In genomic region chrX:13463608-13464007, GRCh38 we compare ENCODE assay signal across 10 cellular contexts.
DNase-seq lines count a peak whose midpoint lies in the region; ATAC-seq and TF ChIP-seq lines count a peak whose summit lies in the region.
"Had no signal": no experiment of that assay in that cellular context is flagged by ENCODE, and none has a peak within 500 bp of the region (broad histone marks: within the 10 kb centered on the region; RNA-seq: fewer than 3 reads in every experiment).

No MANE protein-coding gene starts in this region.

- H3K36me3 ChIP-seq in Caco-2 (ENCODE audit: control insufficient read depth, insufficient read depth, low read length) (no peaks in the 10 kb centered on the region), adipocyte (ENCODE audit: control insufficient read depth, insufficient read depth, low read length, severe bottlenecking) (no peaks in the 10 kb centered on the region)
- H3K36me3 ChIP-seq: pancreas had no signal

- H3K27me3 Mint-ChIP-seq in Caco-2 (ENCODE audit: insufficient read depth, unreplicated experiment), result no peaks in the 10 kb centered on the region
- H3K27me3 Mint-ChIP-seq in naive thymus-derived CD8-positive, alpha-beta T cell, result no peaks in the 10 kb centered on the region
- H3K27me3 Mint-ChIP-seq: activated naive CD4-positive, alpha-beta T cell treated with anti-CD3 and anti-CD28 coated beads, Interleukin-2, amount 50 U/mL, for 24 hours had no signal

- CTCF ChIA-PET in Caco-2 (lab: Charles Lee), result no interaction called here

- no TSS peak for BruUV-seq in Caco-2 (replicated peaks; lab: Mats Ljungman, UMichigan)

- H3K9me3 ChIP-seq in Caco-2 (no peaks in the 10 kb centered on the region), adipocyte (ENCODE audit: control insufficient read depth, low read length) (peaks cover 7% of the 10 kb centered on the region)
- H3K9me3 ChIP-seq: pancreas had no signal

- no peak overlapping the region for H3K4me3 ChIP-seq in Caco-2 (ENCODE audit: low read depth, low read length)
- no peak overlapping the region for H3K4me3 ChIP-seq in adipocyte (ENCODE audit: low read length)
- H3K4me3 ChIP-seq: pancreas had no signal

- H3K27ac Mint-ChIP-seq in Caco-2 (ENCODE audit: unreplicated experiment), result no peak overlapping the region
- no peak overlapping the region for H3K27ac Mint-ChIP-seq in naive thymus-derived CD8-positive, alpha-beta T cell
- H3K27ac Mint-ChIP-seq: activated naive CD4-positive, alpha-beta T cell treated with anti-CD3 and anti-CD28 coated beads, Interleukin-2, amount 50 U/mL, for 24 hours had no signal

- ATAC-seq in left colon, result peak; percentile 94
- no peak for ATAC-seq in GM19395 (IDR thresholded peaks at IDR 0.05; ENCODE audit: unreplicated experiment)
- ATAC-seq in naive thymus-derived CD8-positive, alpha-beta T cell, result no peak

- H3K9me3 Mint-ChIP-seq in Caco-2 (ENCODE audit: unreplicated experiment), result no peaks in the 10 kb centered on the region
- H3K9me3 Mint-ChIP-seq in naive thymus-derived CD8-positive, alpha-beta T cell, result peaks cover 0 to 21% (median 4%) of the 10 kb centered on the region in 9 donors
- H3K9me3 Mint-ChIP-seq: activated naive CD4-positive, alpha-beta T cell treated with anti-CD3 and anti-CD28 coated beads, Interleukin-2, amount 50 U/mL, for 24 hours had no signal

- TF ChIP-seq CTCF in Caco-2 (IDR thresholded peaks at IDR 0.05; ENCODE audit: insufficient read depth in 1 of 2, low read depth in 1 of 2, low read length in 1 of 2, severe bottlenecking in 1 of 2, unreplicated experiment in 1 of 2), result no peak

- H3K27me3 ChIP-seq in Caco-2 (replicated peaks; ENCODE audit: control insufficient read depth, insufficient read depth, low read length) (no peaks in the 10 kb centered on the region), adipocyte (replicated peaks; ENCODE audit: control insufficient read depth, insufficient read depth, low read length) (peaks cover 3% of the 10 kb centered on the region)

- DNase-seq in Caco-2, result peak; percentile 34 to 47
- DNase-seq in NCI-H1694 (lab: John Stamatoyannopoulos, UW), result peak; percentile 75
- DNase-seq in adipocyte (ENCODE audit: low read depth), result peak; percentile 76
- DNase-seq in left colon, result peak in 1 of 2 donors; percentile 56
- no peak for DNase-seq in naive thymus-derived CD8-positive, alpha-beta T cell
- DNase-seq in T-helper 9 cell, result no peak
- DNase-seq in putamen (ENCODE audit: low spot score), result no peak
- DNase-seq: pancreas had no signal

- no peaks in the 10 kb centered on the region for H3K4me1 Mint-ChIP-seq in Caco-2 (ENCODE audit: low read depth, unreplicated experiment)
- H3K4me1 Mint-ChIP-seq in naive thymus-derived CD8-positive, alpha-beta T cell, result peaks cover 0 to 4% (median 1%) of the 10 kb centered on the region in 4 donors

- no peak overlapping the region for H3K9ac ChIP-seq in adipocyte (ENCODE audit: low read length)

- no peak overlapping the region for H3K4me3 Mint-ChIP-seq in Caco-2 (ENCODE audit: unreplicated experiment)
- no peak overlapping the region for H3K4me3 Mint-ChIP-seq in naive thymus-derived CD8-positive, alpha-beta T cell
- H3K4me3 Mint-ChIP-seq: activated naive CD4-positive, alpha-beta T cell treated with anti-CD3 and anti-CD28 coated beads, Interleukin-2, amount 50 U/mL, for 24 hours had no signal

- POLR2A ChIA-PET in Caco-2 (lab: Charles Lee), result no interaction called here
- POLR2A ChIA-PET in naive thymus-derived CD8-positive, alpha-beta T cell (lab: Charles Lee), result no interaction called here

- H3K4me1 ChIP-seq in Caco-2 (0 out of 2 replicates have a peak, but pooled peaks cover 4% of the 10 kb centered on the region), adipocyte (ENCODE audit: control insufficient read depth, insufficient read depth, low read length) (no peaks in the 10 kb centered on the region)
- H3K4me1 ChIP-seq: pancreas had no signal

- no peaks in the 10 kb centered on the region for H3K36me3 Mint-ChIP-seq in Caco-2 (ENCODE audit: insufficient read depth, unreplicated experiment)
- peaks cover 0 to 9% (median 4%) of the 10 kb centered on the region in 3 donors for H3K36me3 Mint-ChIP-seq in naive thymus-derived CD8-positive, alpha-beta T cell
- H3K36me3 Mint-ChIP-seq: activated naive CD4-positive, alpha-beta T cell treated with anti-CD3 and anti-CD28 coated beads, Interleukin-2, amount 50 U/mL, for 24 hours had no signal

- intact Hi-C loops in Caco-2 (cut with micrococcal nuclease; ENCODE audit: unreplicated experiment), result no loop called here
- intact Hi-C loops in left colon (cut with DNase I, micrococcal nuclease), result no loop called here

Comparison
In these comparisons a context has a peak if more than half of its experiments do, and no peak if none do; other contexts are left out.
1. DNase-seq: peak in Caco-2 (2 of 2), NCI-H1694 (single experiment) and adipocyte (single experiment); none in naive thymus-derived CD8-positive, alpha-beta T cell (0 of 10), T-helper 9 cell (single experiment) and putamen (single experiment).